ENCODE assay signal across 8 cellular contexts in genomic region chr17:81517339-81518112, GRCh38. TPM values are rescaled to one million over a fixed set of nuclear protein-coding genes. Genes with fewer than 3 reads are reported as not detected.
DNase-seq lines count a peak whose midpoint lies in the region; ATAC-seq and TF ChIP-seq lines count a peak whose summit lies in the region.

No MANE protein-coding gene starts in this region.

- H3K27me3 Mint-ChIP-seq in activated B cell treated with CpG ODN at 0.5 μM for 24 hours, result no peaks in the 10 kb centered on the region

- DNase-seq in NCI-H82 (lab: John Stamatoyannopoulos, UW), result peak; percentile 39
- DNase-seq in NCI-H82 treated with DMSO at 0.1 percent for 48 hours (lab: John Stamatoyannopoulos, UW; ENCODE audit: unreplicated experiment), result no peak
- DNase-seq in activated B cell treated with CpG ODN at 0.5 μM for 24 hours, result peak; percentile 74
- DNase-seq in left kidney (ENCODE audit: low read depth, low spot score), result peak; percentile 60
- DNase-seq in SHP77 (lab: John Stamatoyannopoulos, UW), result no peak

- intact Hi-C loops in activated B cell treated with CpG ODN at 0.5 μM for 24 hours (cut with micrococcal nuclease), result loop anchor here (1.0 to 10.0 kb wide), 6 partner anchors 20 to 1713 kb away; partner anchors contain the start of genes FASN and P4HB

- no peaks in the 10 kb centered on the region for H3K9me3 Mint-ChIP-seq in activated B cell treated with CpG ODN at 0.5 μM for 24 hours

- H3K27ac Mint-ChIP-seq in activated B cell treated with CpG ODN at 0.5 μM for 24 hours, result peak overlapping the region; percentile 95

- H3K36me3 Mint-ChIP-seq in activated B cell treated with CpG ODN at 0.5 μM for 24 hours (ENCODE audit: low read depth), result peaks cover 9% of the 10 kb centered on the region

- peak; percentile 27 for ATAC-seq in HG02973 (IDR thresholded peaks at IDR 0.05; ENCODE audit: unreplicated experiment)
- peak; percentile 53 for ATAC-seq in activated B cell treated with CpG ODN at 0.5 μM for 24 hours (ENCODE audit: low read depth)
- no peak for ATAC-seq in GM19324 (IDR thresholded peaks at IDR 0.05; ENCODE audit: low FRiP score, unreplicated experiment)
- no peak for ATAC-seq in HG03457 (IDR thresholded peaks at IDR 0.05; ENCODE audit: unreplicated experiment)

- POLR2A ChIA-PET in activated B cell treated with CpG ODN at 0.5 μM for 24 hours (lab: Charles Lee), result interaction anchor here (0.6 to 14.0 kb wide), 33 partner anchors 9 to 932 kb away, joined by 3 to 188 read pairs (median 4); partner anchors contain the start of genes ALYREF, ANAPC11, ARL16 and BAHCC1

- TF ChIP-seq CTCF in activated B cell treated with CpG ODN at 0.5 μM for 24 hours (IDR thresholded peaks at IDR 0.05), result no peak

- H3K4me1 Mint-ChIP-seq in activated B cell treated with CpG ODN at 0.5 μM for 24 hours, result peaks cover 43% of the 10 kb centered on the region

- H3K4me3 Mint-ChIP-seq in activated B cell treated with CpG ODN at 0.5 μM for 24 hours, result peak overlapping the region; percentile 93

- CTCF ChIA-PET in activated B cell treated with CpG ODN at 0.5 μM for 24 hours (lab: Charles Lee), result interaction anchor here (0.6 to 2.6 kb wide), 7 partner anchors 20 to 222 kb away, joined by 3 to 23 read pairs (median 4); partner anchors contain the start of genes FAAP100 and SLC38A10

RNA-seq across cellular contexts. Expression of gene ACTG1, which starts 4.9 kb away (rescaled TPM):
- 2,863 and 2,949 TPM in 2 replicates for total RNA-seq in activated B cell treated with CpG ODN at 0.5 μM for 24 hours

RNA-seq across cellular contexts. Expression of gene FSCN2, which starts 10.7 kb away (rescaled TPM):
- 3.2 and 5.5 TPM in 2 replicates for total RNA-seq in activated B cell treated with CpG ODN at 0.5 μM for 24 hours

RNA-seq across cellular contexts. Expression of gene FAAP100, which starts 34.6 kb away (rescaled TPM):
- total RNA-seq in activated B cell treated with CpG ODN at 0.5 μM for 24 hours, result 42.6 and 48.2 TPM in 2 replicates

Comparison
In these comparisons a context has a peak if more than half of its experiments do, and no peak if none do; other contexts are left out.
1. DNase-seq: peak in NCI-H82 (single experiment), activated B cell treated with CpG ODN at 0.5 μM for 24 hours (single experiment) and left kidney (single experiment); none in NCI-H82 treated with DMSO at 0.1 percent for 48 hours (single experiment) and SHP77 (0 of 2).
2. ATAC-seq: peak in HG02973 (single experiment) and activated B cell treated with CpG ODN at 0.5 μM for 24 hours (single experiment); none in GM19324 (single experiment) and HG03457 (single experiment).